In genomic region chr3:138608322-138609214, GRCh38 we compare ENCODE assay signal across 8 cellular contexts. TPM values are rescaled to one million over a fixed set of nuclear protein-coding genes. Genes with fewer than 3 reads are reported as not detected.
DNase-seq lines count a peak whose midpoint lies in the region; ATAC-seq and TF ChIP-seq lines count a peak whose summit lies in the region.

FAIM (plus strand) TSS chr3:138608771; CDS start chr3:138619727, 10,956 bp downstream.

- DNase-seq in GF-D8 (lab: John Stamatoyannopoulos, UW) (peak; percentile 37), SW 1271 (lab: John Stamatoyannopoulos, UW) (peak; percentile 8 to 54), adrenal gland (peak; percentile 70 to 86 (median 80)), left ventricle myocardium inferior (peak; percentile 65), prostate gland (ENCODE audit: low spot score) (peak; percentile 56), upper lobe of right lung (peak; percentile 92)

- H4K20me1 ChIP-seq in KMS-11 (ENCODE audit: insufficient read depth): no peaks in the 10 kb centered on the region

- no peak for TF ChIP-seq CTCF in KMS-11 (conservative IDR thresholded peaks at IDR 0.05; ENCODE audit: low read depth, low read length)
- TF ChIP-seq CTCF in adrenal gland (IDR thresholded peaks at IDR 0.05): no peak
- no peak for TF ChIP-seq CTCF in left ventricle myocardium inferior (IDR thresholded peaks at IDR 0.05; ENCODE audit: borderline replicate concordance)
- no peak for TF ChIP-seq CTCF in prostate gland (IDR thresholded peaks at IDR 0.05)
- TF ChIP-seq CTCF in upper lobe of right lung (IDR thresholded peaks at IDR 0.05): no peak

- intact Hi-C loops in adrenal gland (cut with DNase I): loop anchor here in 1 of 2 donors (5.0 to 10.0 kb wide), 2 partner anchors 226 to 309 kb away; partner anchors contain the start of gene PIK3CB
- intact Hi-C loops in left ventricle myocardium inferior (cut with micrococcal nuclease): no loop called here
- intact Hi-C loops in prostate gland (cut with DNase I): loop anchor here (5.0 kb wide), 1 partner anchor 224 kb away; the partner anchor contains the start of gene PIK3CB
- intact Hi-C loops in upper lobe of right lung (cut with DNase I): no loop called here

- TF ChIP-seq POLR2A in adrenal gland (IDR thresholded peaks at IDR 0.05): peak; percentile 34 to 46
- TF ChIP-seq POLR2A in prostate gland (IDR thresholded peaks at IDR 0.05): no peak

- ATAC-seq in GM21737 (IDR thresholded peaks at IDR 0.05; ENCODE audit: unreplicated experiment) (peak; percentile 71), upper lobe of right lung (peak; percentile 88)

- H2AFZ ChIP-seq in KMS-11 (ENCODE audit: low read depth): peak within 1 kb of the TSS; percentile 84

- H3K4me2 ChIP-seq in KMS-11: peak within 1 kb of the TSS; percentile 87

- H3K4me1 ChIP-seq in KMS-11 (ENCODE audit: low read depth, poor library complexity, severe bottlenecking) (peaks cover 25% of the 10 kb centered on the region), adrenal gland (replicated peaks in 1 of 2) (peaks cover 0 to 10% of the 10 kb centered on the region in 2 donors), left ventricle myocardium inferior (peaks cover 20% of the 10 kb centered on the region), prostate gland (replicated peaks) (no peaks in the 10 kb centered on the region), upper lobe of right lung (peaks cover 4% of the 10 kb centered on the region)

- H3K4me3 ChIP-seq in KMS-11 (IDR thresholded peaks at IDR 0.05; ENCODE audit: insufficient read depth, low read depth, low read length): peak within 1 kb of the TSS; percentile 87
- H3K4me3 ChIP-seq in adrenal gland: peak within 1 kb of the TSS; percentile 3 to 99 (median 78)
- H3K4me3 ChIP-seq in left ventricle myocardium inferior: peak within 1 kb of the TSS; percentile 76
- H3K4me3 ChIP-seq in prostate gland: peak within 1 kb of the TSS; percentile 78 to 88
- H3K4me3 ChIP-seq in upper lobe of right lung: peak within 1 kb of the TSS; percentile 74

- H3K36me3 ChIP-seq in KMS-11 (ENCODE audit: insufficient read depth) (no peaks in the 10 kb centered on the region), adrenal gland (replicated peaks in 1 of 2) (no peaks in the 10 kb centered on the region), left ventricle myocardium inferior (no peaks in the 10 kb centered on the region), prostate gland (no peaks in the 10 kb centered on the region), upper lobe of right lung (no peaks in the 10 kb centered on the region)

- H3K27ac ChIP-seq in KMS-11 (peak within 1 kb of the TSS; percentile 96), adrenal gland (peak within 1 kb of the TSS; percentile 59 to 99 (median 97)), left ventricle myocardium inferior (replicated peaks) (peak within 1 kb of the TSS; percentile 95), prostate gland (peak within 1 kb of the TSS; percentile 91 to 95), upper lobe of right lung (peak within 1 kb of the TSS; percentile 98)

- 0 out of 2 replicates have a peak, but pooled peaks cover 7% of the 10 kb centered on the region for H3K79me2 ChIP-seq in KMS-11 (ENCODE audit: insufficient read depth, low read depth)

- H3K27me3 ChIP-seq in KMS-11 (ENCODE audit: insufficient read depth, low read depth): no peaks in the 10 kb centered on the region
- no peaks in the 10 kb centered on the region for H3K27me3 ChIP-seq in adrenal gland
- H3K27me3 ChIP-seq in left ventricle myocardium inferior (ENCODE audit: low read depth): no peaks in the 10 kb centered on the region
- H3K27me3 ChIP-seq in prostate gland (replicated peaks; ENCODE audit: insufficient read depth): no peaks in the 10 kb centered on the region
- no peaks in the 10 kb centered on the region for H3K27me3 ChIP-seq in upper lobe of right lung

- H3K9me3 ChIP-seq in adrenal gland (replicated peaks in 1 of 3) (no peaks in the 10 kb centered on the region), left ventricle myocardium inferior (replicated peaks) (no peaks in the 10 kb centered on the region), prostate gland (no peaks in the 10 kb centered on the region), upper lobe of right lung (no peaks in the 10 kb centered on the region)

- peak within 1 kb of the TSS; percentile 99 for H3K9ac ChIP-seq in KMS-11

- WGBS in adrenal gland, 4 donors: 2 to 88% (median 2%) methylated on average over 1 to 79 of the region's 79 CpGs
- 3% methylated on average over 60 of the region's 79 CpGs for WGBS in prostate gland

RNA-seq across cellular contexts. Expression of gene FAIM, which starts in this region (rescaled TPM):
- total RNA-seq in adrenal gland (10 to 100 TPM in 3 of 8 donors, 1 to 10 TPM in 5; 5.5 to 15.2 (median 7.7) TPM), left ventricle myocardium inferior (3.1 TPM), prostate gland (10 to 100 TPM; 11.5 to 18.9 TPM), upper lobe of right lung (11.5 TPM)
- 10 to 100 TPM in 2 of 3 donors, 1 to 10 TPM in 1; 9.3 to 26.5 (median 12.4) TPM for polyA plus RNA-seq in adrenal gland

Comparison
In these comparisons a context has a peak if more than half of its experiments do, and no peak if none do; other contexts are left out.
1. Peak in every context shown above with its lines: DNase-seq, ATAC-seq, H3K4me3 ChIP-seq and H3K27ac ChIP-seq.
2. DNase-seq: peak in every context shown above with its lines; median percentile 92 in upper lobe of right lung; 80 in adrenal gland; 65 in left ventricle myocardium inferior; 56 in prostate gland; 37 in GF-D8; 31 in SW 1271.